ENCODE assay signal across 15 cellular contexts in genomic region chr4:169649545-169650226, GRCh38. TPM values are rescaled to one million over a fixed set of nuclear protein-coding genes. Genes with fewer than 3 reads are reported as not detected.
A peak's percentile ranks its signal among the peaks of the same experiment; 100 is the strongest.
DNase-seq lines count a peak whose midpoint lies in the region; ATAC-seq and TF ChIP-seq lines count a peak whose summit lies in the region.
"Had no signal": no experiment of that assay in that cellular context is flagged by ENCODE, and none has a peak within 500 bp of the region (broad histone marks: within the 10 kb centered on the region; RNA-seq: fewer than 3 reads in every experiment).

No MANE protein-coding gene starts in this region.

- intact Hi-C loops in sigmoid colon (cut with DNase I): no loop called here

- H3K27ac Mint-ChIP-seq in H9: peak overlapping the region; percentile 19 to 86 (median 74); a peak in 2 of 7 replicates
- H3K27ac Mint-ChIP-seq in chondrocyte (ENCODE audit: unreplicated experiment): peak overlapping the region; percentile 5

- no peaks in the 10 kb centered on the region for H3K23me2 ChIP-seq in H9 (ENCODE audit: insufficient read length, low read depth, low read length, poor library complexity, severe bottlenecking)

- H4K8ac ChIP-seq in H9 (replicated peaks; ENCODE audit: insufficient read length, low read depth, low read length): no peak overlapping the region

- H2AK5ac ChIP-seq in H9 (ENCODE audit: insufficient read length, low read length): no peak overlapping the region

- no peak for TF ChIP-seq EP300 in sigmoid colon (IDR thresholded peaks at IDR 0.05)

- no peak for TF ChIP-seq POLR2A in sigmoid colon (IDR thresholded peaks at IDR 0.05)

- no peak overlapping the region for H3K18ac ChIP-seq in H9 (ENCODE audit: insufficient read length, low read depth, low read length)

- H2BK15ac ChIP-seq in H9 (ENCODE audit: low read depth, low read length): no peak overlapping the region; the same call in 1 of the 2 replicates

- no peak for ATAC-seq in HG02852 (IDR thresholded peaks at IDR 0.05; ENCODE audit: unreplicated experiment)

- no peak overlapping the region for H2BK5ac ChIP-seq in H9 (ENCODE audit: insufficient read length, low read length)

- no peak overlapping the region for H2BK20ac ChIP-seq in H9 (ENCODE audit: low read depth, low read length, poor library complexity, severe bottlenecking)

- H2BK12ac ChIP-seq in H9 (ENCODE audit: insufficient read length, low read depth, low read length): no peak overlapping the region

- H3K36me3 Mint-ChIP-seq in H9 (ENCODE audit: insufficient read depth in 1 of 3, low read depth in 3 of 3) (peaks cover 0 to 6% (median under 1%) of the 10 kb centered on the region in 3 experiments; a peak in 3 of 7 replicates), chondrocyte (ENCODE audit: low read depth) (peaks cover under 1% of the 10 kb centered on the region)

- H3K14ac ChIP-seq in H9 (ENCODE audit: insufficient read depth, low read length): no peak overlapping the region

- H2BK120ac ChIP-seq in H9 (ENCODE audit: low read depth, low read length, poor library complexity, severe bottlenecking): no peak overlapping the region

- no peak overlapping the region for H3T11ph ChIP-seq in H9 (ENCODE audit: low read length)

- no peaks in the 10 kb centered on the region for H3K4me1 ChIP-seq in H9 (ENCODE audit: insufficient read depth, low read length)
- H3K4me1 ChIP-seq in right atrium auricular region: peaks cover 0 to 15% of the 10 kb centered on the region in 2 donors
- peaks cover 0 to 26% (median 18%) of the 10 kb centered on the region in 4 donors for H3K4me1 ChIP-seq in sigmoid colon

- H3K9me3 Mint-ChIP-seq in H9 (no peaks in the 10 kb centered on the region), chondrocyte (ENCODE audit: low read depth) (no peaks in the 10 kb centered on the region)

- H4K91ac ChIP-seq in H9 (ENCODE audit: insufficient read length, low read depth, low read length): no peak overlapping the region

- H3K79me2 ChIP-seq in H9 (ENCODE audit: insufficient read depth, low read length): no peaks in the 10 kb centered on the region

- H3K27ac ChIP-seq in H9 (ENCODE audit: insufficient read length, low read depth, low read length) (no peak overlapping the region), right atrium auricular region (peak overlapping the region; percentile 76 to 86), sigmoid colon (peak overlapping the region; percentile 54 to 66 (median 58))

- H3K27me3 ChIP-seq in H9 (ENCODE audit: insufficient read depth, low read length) (no peaks in the 10 kb centered on the region), right atrium auricular region (no peaks in the 10 kb centered on the region), sigmoid colon (no peaks in the 10 kb centered on the region)
- H3K27me3 ChIP-seq: ascending aorta had no signal

- H3K27me3 Mint-ChIP-seq in H9 (ENCODE audit: low read depth) (no peaks in the 10 kb centered on the region), chondrocyte (ENCODE audit: low read depth) (no peaks in the 10 kb centered on the region)

- H3K4me1 Mint-ChIP-seq in H9: no peaks in the 10 kb centered on the region
- peaks cover 16% of the 10 kb centered on the region for H3K4me1 Mint-ChIP-seq in chondrocyte (ENCODE audit: low read depth)

- no peak overlapping the region for H3K9ac ChIP-seq in H9 (ENCODE audit: extremely low read depth, insufficient read length, low read length)

- WGBS in H9 (ENCODE audit: extremely low coverage, insufficient read length, low lambda C conversion rate): no CpG with 5 or more reads among the region's 7 CpGs
- 66 to 85% methylated on average over 7 of the region's 7 CpGs for WGBS in sigmoid colon, 2 donors

- H3K9me3 ChIP-seq in H9 (ENCODE audit: control insufficient read depth, low read depth, low read length) (no peaks in the 10 kb centered on the region), right atrium auricular region (no peaks in the 10 kb centered on the region), sigmoid colon (no peaks in the 10 kb centered on the region)
- H3K9me3 ChIP-seq: ascending aorta had no signal

- H2AFZ ChIP-seq in H9 (ENCODE audit: low read length): no peak overlapping the region

- no peak for DNase-seq in H9
- DNase-seq in chondrocyte (ENCODE audit: low spot score): no peak
- no peak for DNase-seq in right atrium auricular region (ENCODE audit: low spot score)
- DNase-seq in sigmoid colon: no peak
- DNase-seq in A172 (ENCODE audit: low spot score): no peak
- no peak for DNase-seq in OCI-M2 (lab: John Stamatoyannopoulos, UW; ENCODE audit: unreplicated experiment)
- no peak for DNase-seq in AG20443 (ENCODE audit: low spot score)
- DNase-seq: activated gamma-delta T cell treated with Interleukin-2 at 50 U/mL for 16 hours, NCI-H187 treated with DMSO at 0.1 percent for 48 hours, NCI-H446 treated with DMSO at 0.1 percent for 48 hours, SHP77 treated with DMSO at 0.1 percent for 48 hours, T-helper 2 cell had no signal

- no peak overlapping the region for H3K4me2 ChIP-seq in H9 (ENCODE audit: insufficient read depth, insufficient read length, low read length)

- H3K4me3 Mint-ChIP-seq in H9: no peak overlapping the region
- H3K4me3 Mint-ChIP-seq in chondrocyte (ENCODE audit: unreplicated experiment): no peak overlapping the region

- H3K36me3 ChIP-seq in right atrium auricular region: peaks cover 5% of the 10 kb centered on the region
- H3K36me3 ChIP-seq in sigmoid colon: no peaks in the 10 kb centered on the region

- no peak overlapping the region for H3K23ac ChIP-seq in H9 (ENCODE audit: insufficient read length, low read depth, low read length)

- H4K20me1 ChIP-seq in H9 (ENCODE audit: control insufficient read depth, insufficient read depth, insufficient read length): no peaks in the 10 kb centered on the region

- no peaks in the 10 kb centered on the region for H3K79me1 ChIP-seq in H9 (ENCODE audit: insufficient read depth, low read depth, low read length, poor library complexity, severe bottlenecking)

- H3K56ac ChIP-seq in H9 (ENCODE audit: insufficient read length, low read depth, low read length): no peak overlapping the region

- H3K4me3 ChIP-seq in right atrium auricular region (no peak overlapping the region), sigmoid colon (no peak overlapping the region)
- H3K4me3 ChIP-seq: ascending aorta, coronary artery had no signal

- no peak for TF ChIP-seq CTCF in H9 (conservative IDR thresholded peaks at IDR 0.05)
- TF ChIP-seq CTCF in chondrocyte (IDR thresholded peaks at IDR 0.05): no peak
- TF ChIP-seq CTCF in right atrium auricular region (IDR thresholded peaks at IDR 0.05): no peak
- TF ChIP-seq CTCF in sigmoid colon (IDR thresholded peaks at IDR 0.05): no peak

- no peak overlapping the region for H3K4ac ChIP-seq in H9 (ENCODE audit: low read depth, low read length)

- H4K5ac ChIP-seq in H9 (ENCODE audit: insufficient read length, low read depth, low read length): no peak overlapping the region

RNA-seq across cellular contexts. Expression of gene CLCN3, which starts 29.3 kb away (rescaled TPM):
- total RNA-seq in H9 (2021) (24.0 and 25.7 TPM in 2 replicates), chondrocyte (34.7 to 47.3 TPM (median 36.5 TPM) in 3 replicates), right atrium auricular region (10 to 100 TPM; 32.9 to 58.4 TPM), sigmoid colon (10 to 100 TPM; 15.9 to 20.3 (median 17.0) TPM)
- polyA plus RNA-seq in sigmoid colon: 10 to 100 TPM in 2 of 3 donors, 1 to 10 TPM in 1; 8.6 to 37.1 (median 11.4) TPM
- 35.5 and 42.3 TPM in 2 replicates for total RNA-seq in A172 (2014; rRNA removed; shearing (Covaris generic))

RNA-seq across cellular contexts. Expression of gene NEK1, which starts 37.3 kb away (rescaled TPM):
- 12.3 and 12.6 TPM in 2 replicates for total RNA-seq in H9 (2021)
- 13.7 to 20.7 TPM (median 14.6 TPM) in 3 replicates for total RNA-seq in chondrocyte
- total RNA-seq in right atrium auricular region: 1 to 10 TPM; 7.2 to 9.3 TPM
- total RNA-seq in sigmoid colon: 10 to 100 TPM; 16.1 to 19.1 (median 17.0) TPM
- polyA plus RNA-seq in sigmoid colon: 1 to 10 TPM; 3.9 to 4.8 (median 4.2) TPM
- total RNA-seq in A172 (2014; rRNA removed; shearing (Covaris generic)): 7.8 and 8.3 TPM in 2 replicates
